26 cellular contexts compared by ENCODE assay signal in the genomic region with DNA sequence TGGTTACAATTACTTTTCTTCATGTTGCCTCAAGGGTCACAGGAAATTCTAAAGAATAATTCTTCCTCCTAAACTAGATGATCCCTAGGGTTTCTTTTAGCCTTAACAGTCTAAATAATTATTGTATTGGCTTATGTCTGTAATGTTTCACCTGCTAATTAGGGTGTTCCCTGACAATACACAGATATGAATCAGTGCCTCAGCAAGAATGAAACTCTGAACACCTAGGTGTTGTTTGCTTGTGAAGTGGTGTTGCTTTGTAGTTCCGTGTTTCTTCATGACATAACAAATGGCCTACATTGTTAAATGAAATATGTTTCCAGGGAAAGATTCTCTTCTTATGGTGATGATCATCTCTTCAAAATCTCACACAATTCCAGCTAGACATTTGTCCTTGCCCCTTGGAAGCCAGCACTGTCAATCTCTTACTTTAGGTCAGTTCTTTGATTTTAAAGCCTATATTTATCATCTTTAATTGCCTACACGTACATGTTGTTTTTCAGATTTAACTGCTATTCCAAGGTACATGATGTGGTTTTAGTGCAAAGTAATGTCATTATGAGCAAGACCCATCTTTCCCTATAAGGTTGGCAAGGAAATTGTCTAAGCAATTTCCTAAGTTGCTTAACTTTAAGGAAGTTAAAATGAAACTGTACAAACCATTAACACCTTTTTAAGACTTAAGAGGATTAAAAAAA.
DNase-seq lines count a peak whose midpoint lies in the region; ATAC-seq lines count a peak whose summit lies in the region.
"Had no signal": no experiment of that assay in that cellular context is flagged by ENCODE, and none has a peak within 500 bp of the region (broad histone marks: within the 10 kb centered on the region; RNA-seq: fewer than 3 reads in every experiment).

No MANE protein-coding gene starts in this region.

- DNase-seq in GF-D8 (lab: John Stamatoyannopoulos, UW) (peak; percentile 39), NCI-H146 treated with DMSO at 0.1 percent for 48 hours (lab: John Stamatoyannopoulos, UW; ENCODE audit: unreplicated experiment) (peak; percentile 19), naive B cell (no peak), NCI-H510A treated with DMSO at 0.1 percent for 48 hours (lab: John Stamatoyannopoulos, UW) (no peak), T-helper 2 cell (no peak)
- DNase-seq: activated CD4-positive, alpha-beta T cell treated with anti-CD3 and anti-CD28 coated beads, Interleukin-2, amount 10 ng/mL, durations not matched to agents 7 days and 5 days; central memory CD4-positive, alpha-beta T cell; DMS79; HFFc6; KG1; left colon; mesenchymal stem cell; NCI-H1092; NCI-H2171 treated with DMSO at 0.1 percent for 48 hours; NCI-H748 treated with DMSO at 0.1 percent for 48 hours; occipital lobe; Peyer's patch; SJCRH30; stimulated activated CD4-positive, alpha-beta T cell treated with anti-CD3 and anti-CD28 coated beads, Interleukin-4, amount 100 ng/mL, for 1 hour; stimulated activated naive CD4-positive, alpha-beta T cell treated with Interleukin-2 at 50 U/mL for 16 hours; WERI-Rb-1 had no signal

- peak overlapping the region in 6 of 8 donors; percentile 29 to 91 (median 59) for H3K4me3 Mint-ChIP-seq in naive B cell
- H3K4me3 Mint-ChIP-seq: activated CD4-positive, alpha-beta T cell treated with anti-CD3 and anti-CD28 coated beads, Interleukin-2, amount 10 ng/mL, durations not matched to agents 7 days and 5 days; activated naive CD8-positive, alpha-beta T cell; activated T-helper 17 cell treated with anti-CD3 and anti-CD28 coated beads, Interleukin-2, amount 50 U/mL, for 72 hours; T-helper 1 cell treated with Interleukin-12 subunit alpha and Interleukin-12 subunit beta and Interleukin-4 antibody, amounts not matched to agents 30 μg/mL and 1 μg/mL, for 36 hours had no signal

- no peaks in the 10 kb centered on the region for H3K9me3 Mint-ChIP-seq in naive B cell
- H3K9me3 Mint-ChIP-seq: activated CD4-positive, alpha-beta T cell treated with anti-CD3 and anti-CD28 coated beads, Interleukin-2, amount 10 ng/mL, durations not matched to agents 7 days and 5 days; activated T-helper 17 cell treated with anti-CD3 and anti-CD28 coated beads, Interleukin-2, amount 50 U/mL, for 72 hours; HFFc6; T-helper 1 cell treated with Interleukin-12 subunit alpha and Interleukin-12 subunit beta and Interleukin-4 antibody, amounts not matched to agents 30 μg/mL and 1 μg/mL, for 36 hours had no signal

- no peaks in the 10 kb centered on the region for H3K36me3 Mint-ChIP-seq in naive B cell

- H3K4me1 Mint-ChIP-seq in naive B cell: peaks cover 22 to 31% (median 26%) of the 10 kb centered on the region in 3 donors
- H3K4me1 Mint-ChIP-seq: activated T-helper 17 cell treated with anti-CD3 and anti-CD28 coated beads, Interleukin-2, amount 50 U/mL, for 72 hours had no signal

- no peaks in the 10 kb centered on the region for H3K27me3 Mint-ChIP-seq in naive B cell
- H3K27me3 Mint-ChIP-seq: activated CD4-positive, alpha-beta T cell treated with anti-CD3 and anti-CD28 coated beads, Interleukin-2, amount 10 ng/mL, durations not matched to agents 7 days and 5 days; activated naive CD8-positive, alpha-beta T cell had no signal

- peak overlapping the region in 1 of 6 donors; percentile 55 for H3K27ac Mint-ChIP-seq in naive B cell
- H3K27ac Mint-ChIP-seq: activated CD4-positive, alpha-beta T cell treated with anti-CD3 and anti-CD28 coated beads, Interleukin-2, amount 10 ng/mL, durations not matched to agents 7 days and 5 days; activated naive CD8-positive, alpha-beta T cell; activated T-helper 17 cell treated with anti-CD3 and anti-CD28 coated beads, Interleukin-2, amount 50 U/mL, for 72 hours; T-helper 1 cell treated with Interleukin-12 subunit alpha and Interleukin-12 subunit beta and Interleukin-4 antibody, amounts not matched to agents 30 μg/mL and 1 μg/mL, for 36 hours had no signal

- peak; percentile 67 for ATAC-seq in GM18868 (IDR thresholded peaks at IDR 0.05; ENCODE audit: unreplicated experiment)
- peak in 1 of 2 donors; percentile 43 for ATAC-seq in naive B cell (ENCODE audit: low read depth in 2 of 2)
- no peak for ATAC-seq in HG03354 (IDR thresholded peaks at IDR 0.05; ENCODE audit: poor library complexity, severe bottlenecking, unreplicated experiment)
- ATAC-seq: activated T-helper 17 cell treated with anti-CD3 and anti-CD28 coated beads, Interleukin-2, amount 50 U/mL, for 72 hours; left colon had no signal

Comparison
In these comparisons a context has a peak if more than half of its experiments do, and no peak if none do; other contexts are left out.
1. DNase-seq: peak in GF-D8 (single experiment) and NCI-H146 treated with DMSO at 0.1 percent for 48 hours (single experiment); none in naive B cell (single experiment), NCI-H510A treated with DMSO at 0.1 percent for 48 hours (single experiment) and T-helper 2 cell (0 of 5).